ENCODE assay signal across 11 cellular contexts in genomic region chr17:40445769-40446468, GRCh38. TPM values are rescaled to one million over a fixed set of nuclear protein-coding genes. Genes with fewer than 3 reads are reported as not detected.
DNase-seq lines count a peak whose midpoint lies in the region; ATAC-seq and TF ChIP-seq lines count a peak whose summit lies in the region.
"Had no signal": no experiment of that assay in that cellular context is flagged by ENCODE, and none has a peak within 500 bp of the region (broad histone marks: within the 10 kb centered on the region; RNA-seq: fewer than 3 reads in every experiment).

No MANE protein-coding gene starts in this region.

- no peaks in the 10 kb centered on the region for H3K27me3 ChIP-seq in mesendoderm (ENCODE audit: insufficient read depth, low read length, poor library complexity)

- H2BK120ac ChIP-seq in mesendoderm (ENCODE audit: low read depth, low read length), result no peak overlapping the region

- no peaks in the 10 kb centered on the region for H3K9me3 Mint-ChIP-seq in chondrocyte (ENCODE audit: low read depth)

- H3K79me2 ChIP-seq in mesendoderm (ENCODE audit: control insufficient read depth, insufficient read depth, low read length), result peaks cover 17% of the 10 kb centered on the region

- no CpG with 5 or more reads among the region's 10 CpGs for WGBS in mesendoderm (ENCODE audit: extremely low coverage, insufficient coverage, low lambda C conversion rate)

- H4K5ac ChIP-seq in mesendoderm (ENCODE audit: low read length), result no peak overlapping the region

- H3K56ac ChIP-seq in mesendoderm (ENCODE audit: low read length), result peak overlapping the region; percentile 43

- H4K8ac ChIP-seq in mesendoderm (ENCODE audit: low read depth, low read length), result no peak overlapping the region

- H3K4me1 Mint-ChIP-seq in chondrocyte (ENCODE audit: low read depth), result peaks cover 69% of the 10 kb centered on the region

- no peaks in the 10 kb centered on the region for H3K36me3 ChIP-seq in mesendoderm (ENCODE audit: control insufficient read depth, insufficient read depth, low read length)

- no peak for ATAC-seq in left ventricle myocardium superior
- no peak for ATAC-seq in left cardiac atrium
- ATAC-seq in HG03432 (IDR thresholded peaks at IDR 0.05; ENCODE audit: unreplicated experiment), result no peak
- ATAC-seq in HG02870 (IDR thresholded peaks at IDR 0.05; ENCODE audit: unreplicated experiment), result no peak

- intact Hi-C loops in left ventricle myocardium superior (cut with micrococcal nuclease), result no loop called here
- intact Hi-C loops in left cardiac atrium (cut with DNase I), result no loop called here

- H3K36me3 Mint-ChIP-seq in chondrocyte (ENCODE audit: low read depth), result peaks cover 7% of the 10 kb centered on the region

- no peak overlapping the region for H3K18ac ChIP-seq in mesendoderm (ENCODE audit: low read length)

- H3K27me3 Mint-ChIP-seq in chondrocyte (ENCODE audit: low read depth), result no peaks in the 10 kb centered on the region

- H3K9ac ChIP-seq in mesendoderm (ENCODE audit: low read length), result peak overlapping the region; percentile 85

- no peak overlapping the region for H3K27ac ChIP-seq in mesendoderm (ENCODE audit: low read depth, low read length)

- H2BK15ac ChIP-seq in mesendoderm (replicated peaks; ENCODE audit: low read depth), result no peak overlapping the region

- peak overlapping the region; percentile 94 for H3K27ac Mint-ChIP-seq in chondrocyte (ENCODE audit: unreplicated experiment)

- no peak overlapping the region for H3K23ac ChIP-seq in mesendoderm (ENCODE audit: low read length)

- H2AK5ac ChIP-seq in mesendoderm (ENCODE audit: low read length), result no peak overlapping the region

- H3K4me1 ChIP-seq in mesendoderm (ENCODE audit: control insufficient read depth, low read depth, low read length), result peaks cover 3% of the 10 kb centered on the region

- DNase-seq in left ventricle myocardium superior (peak; percentile 4), left cardiac atrium (no peak), chondrocyte (ENCODE audit: low spot score) (no peak), mesendoderm (peak; percentile 68), NCI-H748 treated with DMSO at 0.1 percent for 48 hours (lab: John Stamatoyannopoulos, UW) (no peak)
- DNase-seq in activated effector memory CD4-positive, alpha-beta T cell treated with Interleukin-2 at 50 U/mL for 16 hours, result no peak
- DNase-seq: DMS79 treated with DMSO at 0.1 percent for 48 hours had no signal

- no peak overlapping the region for H2BK5ac ChIP-seq in mesendoderm (ENCODE audit: low read length)

- H3K79me1 ChIP-seq in mesendoderm (ENCODE audit: low read length), result peaks cover 24% of the 10 kb centered on the region

- H3K4me3 Mint-ChIP-seq in chondrocyte (ENCODE audit: unreplicated experiment), result peak overlapping the region; percentile 81

- no peak overlapping the region for H3K4me3 ChIP-seq in mesendoderm (ENCODE audit: low read length)

- H3K4ac ChIP-seq in mesendoderm (ENCODE audit: low read depth, low read length), result no peak overlapping the region

- H3K4me2 ChIP-seq in mesendoderm (ENCODE audit: low read length), result peak overlapping the region; percentile 19

- TF ChIP-seq CTCF in chondrocyte (IDR thresholded peaks at IDR 0.05), result peak; percentile 23

RNA-seq across cellular contexts. Expression of gene IGFBP4, which starts 2.7 kb away (rescaled TPM):
- 176 TPM for total RNA-seq in left ventricle myocardium superior
- total RNA-seq in left cardiac atrium, result 100 to 1,000 TPM; 443 to 470 TPM
- 351 to 496 TPM (median 486 TPM) in 3 replicates for total RNA-seq in chondrocyte
- 39.6 TPM for polyA plus RNA-seq in mesendoderm (2013, experiment 1 of 2)
- polyA plus RNA-seq in mesendoderm (2013, experiment 2 of 2), result 39.0 TPM

RNA-seq across cellular contexts. Expression of gene TOP2A, which starts 28.2 kb away (rescaled TPM):
- total RNA-seq in left ventricle myocardium superior (1.1 TPM), left cardiac atrium (1 to 10 TPM in 1 of 2 donors, under 1 TPM in 1; 0.47 to 4.2 TPM), chondrocyte (24.6 to 28.2 TPM (median 27.8 TPM) in 3 replicates)
- polyA plus RNA-seq in mesendoderm (2013, experiment 1 of 2), result 122 TPM
- polyA plus RNA-seq in mesendoderm (2013, experiment 2 of 2), result 126 TPM

RNA-seq across cellular contexts. Expression of gene TNS4, which starts 55.5 kb away (rescaled TPM):
- not detected for total RNA-seq in left ventricle myocardium superior
- not detected for total RNA-seq in left cardiac atrium
- total RNA-seq in chondrocyte, result 0.39 TPM in 1 of 3 replicates, not detected in the others
- polyA plus RNA-seq in mesendoderm (2013, experiment 1 of 2), result 5.7 TPM
- polyA plus RNA-seq in mesendoderm (2013, experiment 2 of 2), result 4.9 TPM
- total RNA-seq: dermis microvascular lymphatic vessel endothelial cell, M059J had no signal

Comparison
In these comparisons a context has a peak if more than half of its experiments do, and no peak if none do; other contexts are left out.
1. DNase-seq: peak in left ventricle myocardium superior (single experiment) and mesendoderm (single experiment); none in left cardiac atrium (single experiment), chondrocyte (single experiment), activated effector memory CD4-positive, alpha-beta T cell treated with Interleukin-2 at 50 U/mL for 16 hours (single experiment) and NCI-H748 treated with DMSO at 0.1 percent for 48 hours (single experiment).